In genomic region chr15:82986442-82986780, GRCh38 we compare ENCODE assay signal across 7 cellular contexts. TPM values are rescaled to one million over a fixed set of nuclear protein-coding genes. Genes with fewer than 3 reads are reported as not detected.
DNase-seq lines count a peak whose midpoint lies in the region; ATAC-seq and TF ChIP-seq lines count a peak whose summit lies in the region.

No MANE protein-coding gene starts in this region.

- peaks cover 25% of the 10 kb centered on the region; the same call in 1 of the 2 replicates for H3K79me2 ChIP-seq in OCI-LY7 (ENCODE audit: insufficient read depth, low read depth, low read length)

- intact Hi-C loops in OCI-LY7 (cut with micrococcal nuclease; ENCODE audit: unreplicated experiment) = loop anchor here (2.0 to 5.0 kb wide), 2 partner anchors 139 to 178 kb away; partner anchors contain the start of gene WHAMM

- H3K4me2 ChIP-seq in OCI-LY7 (ENCODE audit: low read length) = peak overlapping the region; percentile 62

- no peaks in the 10 kb centered on the region for H3K9me2 ChIP-seq in OCI-LY7 (ENCODE audit: insufficient read depth, low read length)

- H3K4me1 Mint-ChIP-seq in mesothelial cell of epicardium = peaks cover 18% of the 10 kb centered on the region

- H3K27ac Mint-ChIP-seq in mesothelial cell of epicardium = peak overlapping the region; percentile 96

- ATAC-seq in GM18867 (IDR thresholded peaks at IDR 0.05; ENCODE audit: unreplicated experiment) = peak; percentile 38

- 0 out of 2 replicates have a peak, but pooled peaks cover 3% of the 10 kb centered on the region for H4K20me1 ChIP-seq in OCI-LY7 (ENCODE audit: insufficient read depth, low read length)

- peak overlapping the region; percentile 89 for H2AFZ ChIP-seq in OCI-LY7 (ENCODE audit: low read length)

- DNase-seq in HFF-Myc (ENCODE audit: extremely low read depth, low read depth) = no peak
- peak; percentile 37 for DNase-seq in OCI-LY7 (ENCODE audit: low spot score)
- no peak for DNase-seq in mesothelial cell of epicardium (ENCODE audit: low spot score in 2 of 2, unreplicated experiment in 2 of 2)
- DNase-seq in GM19238 (ENCODE audit: insufficient read length, low spot score) = no peak
- DNase-seq in AG20443 (ENCODE audit: low spot score) = no peak

- POLR2A ChIA-PET in OCI-LY7 (lab: Charles Lee) = interaction anchor here (0.8 to 3.1 kb wide), 10 partner anchors 9 to 449 kb away, joined by 3 to 12 read pairs (median 4); no protein-coding TSS in a partner anchor

- H3K36me3 Mint-ChIP-seq in mesothelial cell of epicardium = peaks cover 18% of the 10 kb centered on the region

- peaks cover 13% of the 10 kb centered on the region for H3K4me1 ChIP-seq in OCI-LY7 (ENCODE audit: insufficient read depth, low read length, poor library complexity, severe bottlenecking)

- peak overlapping the region; percentile 94 for H3K4me3 Mint-ChIP-seq in mesothelial cell of epicardium

- no peaks in the 10 kb centered on the region for H3K9me3 Mint-ChIP-seq in mesothelial cell of epicardium

- H3K27ac ChIP-seq in OCI-LY7 (ENCODE audit: low read depth, low read length, poor library complexity, severe bottlenecking) (peak overlapping the region; percentile 46), cingulate gyrus (ENCODE audit: low read depth, low read length) (peak overlapping the region; percentile 78)

- BruUV-seq in OCI-LY7 (replicated peaks; lab: Mats Ljungman, UMichigan) = TSS peak; percentile 91

- H3K4me3 ChIP-seq in HFF-Myc (replicated peaks; ENCODE audit: low read depth, low read length) (peak overlapping the region; percentile 77), OCI-LY7 (ENCODE audit: low read depth, low read length, poor library complexity, severe bottlenecking) (peak overlapping the region; percentile 95)

- CTCF ChIA-PET in OCI-LY7 (lab: Charles Lee; ENCODE audit: unreplicated experiment) = interaction anchor here (0.6 kb wide), 1 partner anchor 837 kb away, joined by 3 read pairs; no protein-coding TSS in a partner anchor

- TF ChIP-seq CTCF in HFF-Myc (IDR thresholded peaks at IDR 0.05; ENCODE audit: low read depth, low read length, missing control alignments) (no peak), OCI-LY7 (conservative IDR thresholded peaks at IDR 0.05; ENCODE audit: low read length) (no peak), mesothelial cell of epicardium (IDR thresholded peaks at IDR 0.05; ENCODE audit: unreplicated experiment) (no peak)

- H3K27me3 Mint-ChIP-seq in mesothelial cell of epicardium (ENCODE audit: low read depth) = no peaks in the 10 kb centered on the region

- H3K36me3 ChIP-seq in OCI-LY7 (ENCODE audit: insufficient read depth, low read length) = peaks cover 36% of the 10 kb centered on the region

- no peaks in the 10 kb centered on the region for H3K9me3 ChIP-seq in OCI-LY7 (ENCODE audit: low read length)

RNA-seq across cellular contexts. Expression of gene RAMAC, which starts 0.4 kb away (rescaled TPM):
- total RNA-seq in OCI-LY7 (2014; rRNA removed; shearing (Covaris generic)) = 28.1 and 39.0 TPM in 2 replicates
- total RNA-seq in OCI-LY7 (2022) (23.4 and 24.0 TPM in 2 replicates), mesothelial cell of epicardium (30.7 to 33.0 TPM (median 32.2 TPM) in 3 replicates)

RNA-seq across cellular contexts. Expression of gene C15orf40, which starts 25.0 kb away (rescaled TPM):
- 29.9 and 33.8 TPM in 2 replicates for total RNA-seq in OCI-LY7 (2014; rRNA removed; shearing (Covaris generic))
- total RNA-seq in OCI-LY7 (2022) (37.9 and 45.8 TPM in 2 replicates), mesothelial cell of epicardium (15.8 to 21.2 TPM (median 18.4 TPM) in 3 replicates)

RNA-seq across cellular contexts. Expression of gene HOMER2, which starts 33.9 kb away (rescaled TPM):
- total RNA-seq in OCI-LY7 (2014; rRNA removed; shearing (Covaris generic)) = 3.2 and 5.6 TPM in 2 replicates
- total RNA-seq in OCI-LY7 (2022) = 5.6 and 6.3 TPM in 2 replicates
- total RNA-seq in mesothelial cell of epicardium = 12.5 to 15.9 TPM (median 12.8 TPM) in 3 replicates
